1 cellular context compared by ENCODE assay signal in the genomic region with DNA sequence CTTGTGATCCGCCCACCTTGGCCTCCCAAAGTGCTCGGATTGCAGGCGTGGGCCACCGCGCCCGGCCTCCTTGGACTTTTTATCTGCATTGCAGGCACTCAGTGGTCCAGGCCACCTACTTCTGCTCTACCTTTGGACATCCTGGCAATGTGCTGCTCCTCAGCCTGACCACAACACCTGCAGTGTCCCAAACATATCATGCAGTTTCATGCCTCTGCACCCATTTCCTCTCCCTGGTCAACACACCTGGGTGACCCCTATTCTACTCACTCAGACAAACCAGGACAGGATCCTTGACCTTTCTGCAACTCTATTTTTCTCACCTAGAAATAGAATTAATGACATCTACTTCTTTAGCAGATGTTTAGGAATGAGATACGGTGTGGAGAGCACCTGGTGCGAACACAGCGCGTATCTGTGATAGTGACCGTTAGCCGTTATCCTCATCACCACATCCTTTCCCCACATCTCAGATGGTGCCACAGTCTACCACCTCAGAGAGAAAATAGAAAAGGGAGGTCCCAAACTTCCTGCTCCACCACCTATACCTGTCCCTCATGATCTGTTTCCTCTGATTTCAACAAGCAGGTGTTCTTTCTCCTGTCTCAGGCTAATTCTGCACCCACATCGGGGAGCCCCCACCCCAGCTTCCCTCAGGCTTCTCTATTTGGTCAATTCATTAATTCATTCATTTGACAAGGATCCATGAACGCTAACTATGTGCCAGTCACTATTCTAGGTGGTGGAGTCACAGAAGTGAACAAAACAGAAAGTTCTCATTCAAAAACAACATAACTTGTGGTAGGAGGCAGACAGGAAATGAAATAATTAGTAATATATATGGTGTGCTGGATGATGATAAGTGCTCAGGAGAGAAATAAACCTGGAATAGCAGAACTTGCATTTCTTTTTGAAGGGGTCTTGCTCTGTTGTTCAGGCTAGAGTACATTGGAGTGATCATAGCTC.
A peak's percentile ranks its signal among the peaks of the same experiment; 100 is the strongest.
TF ChIP-seq lines count a peak whose summit lies in the region.

No MANE protein-coding gene starts in this region.

TF ChIP-seq in HepG2, 621 proteins besides CTCF, POLR2A, EP300 and RAD21:
- no peak for TF ChIP-seq ZNF235 (CRISPR knock-in tag; IDR thresholded peaks at IDR 0.05; ENCODE audit: borderline replicate concordance)
- TF ChIP-seq RXRA (CRISPR knock-in tag; IDR thresholded peaks at IDR 0.05): 0 out of 2 replicates have a peak, but pooled peaks have one; percentile 11
- TF ChIP-seq ZNF546 (CRISPR knock-in tag; conservative IDR thresholded peaks at IDR 0.05): no peak
- TF ChIP-seq ZMYM3 (CRISPR knock-in tag; IDR thresholded peaks at IDR 0.05): peak; percentile 39; the same call in 1 of the 2 replicates
